12 cellular contexts compared by ENCODE assay signal in the genomic region with DNA sequence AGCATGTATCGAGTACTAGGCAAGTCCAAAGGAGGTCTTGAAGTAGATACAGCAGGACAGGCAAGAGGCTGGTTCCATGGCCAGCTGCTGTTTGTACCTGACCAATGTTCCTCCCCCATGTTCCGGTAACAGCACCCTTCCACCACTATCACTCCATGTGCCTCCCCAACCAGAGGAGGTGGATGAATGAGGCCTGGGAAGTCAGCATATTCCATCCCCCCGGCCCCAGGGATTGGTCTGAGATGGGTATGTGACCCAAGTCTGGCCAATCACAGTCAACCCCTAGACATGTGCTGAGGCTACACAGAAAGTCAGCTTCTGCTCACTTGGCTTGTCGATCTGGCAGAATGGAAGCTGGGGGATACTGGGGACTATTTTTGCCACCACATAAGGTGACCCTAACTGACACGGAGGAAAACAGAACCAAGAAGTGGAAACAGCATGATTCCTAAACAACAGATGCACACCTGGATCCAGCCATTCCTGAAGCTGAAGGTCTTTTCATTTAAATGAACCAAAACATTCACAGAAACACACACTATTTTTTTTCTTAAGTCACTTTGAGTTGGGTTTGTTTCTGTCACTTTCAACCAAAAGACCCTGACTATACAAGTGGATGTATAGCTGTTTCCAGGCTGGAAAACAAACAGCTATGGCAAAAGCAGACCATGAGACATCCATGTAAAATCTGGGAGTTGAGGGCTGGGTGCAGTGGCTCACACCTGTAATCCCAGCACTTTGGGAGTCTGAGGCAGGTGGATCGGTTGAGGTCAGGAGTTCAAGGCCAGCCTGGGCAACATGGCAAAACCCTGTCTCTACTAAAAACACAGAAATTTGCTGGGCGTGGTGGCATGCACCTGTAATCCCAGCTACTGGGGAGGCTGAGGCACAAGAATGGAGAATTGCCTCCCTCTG.
DNase-seq lines count a peak whose midpoint lies in the region; ATAC-seq and TF ChIP-seq lines count a peak whose summit lies in the region.
"Had no signal": no experiment of that assay in that cellular context is flagged by ENCODE, and none has a peak within 500 bp of the region (broad histone marks: within the 10 kb centered on the region; RNA-seq: fewer than 3 reads in every experiment).

No MANE protein-coding gene starts in this region.

- WGBS in right lobe of liver (ENCODE audit: insufficient coverage, low coverage, low lambda C conversion rate, missing lambda C conversion rate) = 87% methylated on average over 4 of the region's 7 CpGs

- POLR2A ChIA-PET in T-cell (lab: Charles Lee) = no interaction called here

- no peak for DNase-seq in stimulated activated naive CD8-positive, alpha-beta T cell treated with anti-CD3 and anti-CD28 coated beads, Interleukin-15, amount 100 ng/mL, for 72 hours
- DNase-seq in activated naive CD8-positive, alpha-beta T cell treated with anti-CD3 and anti-CD28 coated beads, Interleukin-2, amount 50 U/mL, for 24 hours = no peak
- DNase-seq in right lobe of liver (no peak), vagina (ENCODE audit: extremely low spot score in 2 of 2) (no peak), T-cell (no peak), KG1 (lab: John Stamatoyannopoulos, UW) (no peak), globus pallidus (ENCODE audit: low spot score) (no peak)
- DNase-seq: MM.1S; stimulated activated naive CD4-positive, alpha-beta T cell had no signal

- H3K4me3 Mint-ChIP-seq in stimulated activated naive CD8-positive, alpha-beta T cell treated with anti-CD3 and anti-CD28 coated beads, Interleukin-15, Interleukin-2, amounts not matched to agents 100 ng/mL and 50 ng/mL, for 24 hours = peak overlapping the region; percentile 44
- peak overlapping the region in 1 of 2 donors; percentile 14 for H3K4me3 Mint-ChIP-seq in stimulated activated naive CD8-positive, alpha-beta T cell treated with anti-CD3 and anti-CD28 coated beads, Interleukin-15, amount 100 ng/mL, for 72 hours
- H3K4me3 Mint-ChIP-seq in activated naive CD8-positive, alpha-beta T cell treated with anti-CD3 and anti-CD28 coated beads, Interleukin-2, amount 50 U/mL, for 24 hours = peak overlapping the region; percentile 21
- H3K4me3 Mint-ChIP-seq in T-cell = no peak overlapping the region

- CTCF ChIA-PET in T-cell (lab: Charles Lee) = interaction anchor here in 1 of 2 donors (0.7 kb wide), 1 partner anchor 805 kb away, joined by 3 read pairs; no protein-coding TSS in a partner anchor

- no peaks in the 10 kb centered on the region for H3K27me3 ChIP-seq in right lobe of liver
- H3K27me3 ChIP-seq in vagina = no peaks in the 10 kb centered on the region
- H3K27me3 ChIP-seq: BE2C had no signal

- peaks cover 28% of the 10 kb centered on the region for H3K4me1 Mint-ChIP-seq in stimulated activated naive CD8-positive, alpha-beta T cell treated with anti-CD3 and anti-CD28 coated beads, Interleukin-15, Interleukin-2, amounts not matched to agents 100 ng/mL and 50 ng/mL, for 24 hours (ENCODE audit: low read depth)
- peaks cover 22% of the 10 kb centered on the region for H3K4me1 Mint-ChIP-seq in stimulated activated naive CD8-positive, alpha-beta T cell treated with anti-CD3 and anti-CD28 coated beads, Interleukin-15, amount 100 ng/mL, for 72 hours
- peaks cover 33% of the 10 kb centered on the region for H3K4me1 Mint-ChIP-seq in activated naive CD8-positive, alpha-beta T cell treated with anti-CD3 and anti-CD28 coated beads, Interleukin-2, amount 50 U/mL, for 24 hours
- peaks cover 0 to 11% (median 5%) of the 10 kb centered on the region in 3 donors for H3K4me1 Mint-ChIP-seq in T-cell

- H3K27me3 Mint-ChIP-seq in stimulated activated naive CD8-positive, alpha-beta T cell treated with anti-CD3 and anti-CD28 coated beads, Interleukin-15, Interleukin-2, amounts not matched to agents 100 ng/mL and 50 ng/mL, for 24 hours = peaks cover 5% of the 10 kb centered on the region
- H3K27me3 Mint-ChIP-seq in stimulated activated naive CD8-positive, alpha-beta T cell treated with anti-CD3 and anti-CD28 coated beads, Interleukin-15, amount 100 ng/mL, for 72 hours = peaks cover 8% of the 10 kb centered on the region
- H3K27me3 Mint-ChIP-seq in activated naive CD8-positive, alpha-beta T cell treated with anti-CD3 and anti-CD28 coated beads, Interleukin-2, amount 50 U/mL, for 24 hours = peaks cover 4% of the 10 kb centered on the region
- H3K27me3 Mint-ChIP-seq in T-cell = peaks cover 0 to 2% of the 10 kb centered on the region in 2 donors

- peak; percentile 27 for TF ChIP-seq POLR2A in right lobe of liver (IDR thresholded peaks at IDR 0.05)
- no peak for TF ChIP-seq POLR2A in vagina (IDR thresholded peaks at IDR 0.05)

- no peaks in the 10 kb centered on the region for H3K36me3 Mint-ChIP-seq in stimulated activated naive CD8-positive, alpha-beta T cell treated with anti-CD3 and anti-CD28 coated beads, Interleukin-15, Interleukin-2, amounts not matched to agents 100 ng/mL and 50 ng/mL, for 24 hours (ENCODE audit: low read depth)
- no peaks in the 10 kb centered on the region for H3K36me3 Mint-ChIP-seq in activated naive CD8-positive, alpha-beta T cell treated with anti-CD3 and anti-CD28 coated beads, Interleukin-2, amount 50 U/mL, for 24 hours (ENCODE audit: low read depth)
- H3K36me3 Mint-ChIP-seq in T-cell = no peaks in the 10 kb centered on the region

- no peaks in the 10 kb centered on the region for H3K36me3 ChIP-seq in right lobe of liver
- no peaks in the 10 kb centered on the region for H3K36me3 ChIP-seq in vagina
- H3K36me3 ChIP-seq: BE2C had no signal

- H3K9me3 ChIP-seq in right lobe of liver (no peaks in the 10 kb centered on the region), vagina (no peaks in the 10 kb centered on the region)
- H3K9me3 ChIP-seq: BE2C, psoas muscle had no signal

- no peak for TF ChIP-seq CTCF in right lobe of liver (IDR thresholded peaks at IDR 0.05)
- TF ChIP-seq CTCF in vagina (IDR thresholded peaks at IDR 0.05) = no peak

- H3K27ac Mint-ChIP-seq in stimulated activated naive CD8-positive, alpha-beta T cell treated with anti-CD3 and anti-CD28 coated beads, Interleukin-15, Interleukin-2, amounts not matched to agents 100 ng/mL and 50 ng/mL, for 24 hours = peak overlapping the region; percentile 96
- no peak overlapping the region for H3K27ac Mint-ChIP-seq in stimulated activated naive CD8-positive, alpha-beta T cell treated with anti-CD3 and anti-CD28 coated beads, Interleukin-15, amount 100 ng/mL, for 72 hours
- H3K27ac Mint-ChIP-seq in activated naive CD8-positive, alpha-beta T cell treated with anti-CD3 and anti-CD28 coated beads, Interleukin-2, amount 50 U/mL, for 24 hours = peak overlapping the region; percentile 90
- no peak overlapping the region for H3K27ac Mint-ChIP-seq in T-cell

- H3K4me3 ChIP-seq in right lobe of liver (no peak overlapping the region), vagina (no peak overlapping the region)
- H3K4me3 ChIP-seq: psoas muscle had no signal

- no peak for ATAC-seq in stimulated activated naive CD8-positive, alpha-beta T cell treated with anti-CD3 and anti-CD28 coated beads, Interleukin-15, amount 100 ng/mL, for 72 hours
- no peak for ATAC-seq in activated naive CD8-positive, alpha-beta T cell treated with anti-CD3 and anti-CD28 coated beads, Interleukin-2, amount 50 U/mL, for 24 hours
- ATAC-seq in right lobe of liver (no peak), T-cell (replicated peaks in 1 of 4) (no peak)

- H3K4me1 ChIP-seq in right lobe of liver (peaks cover 0 to 13% (median 0%) of the 10 kb centered on the region in 4 donors), vagina (peaks cover 23% of the 10 kb centered on the region)

- H3K9me3 Mint-ChIP-seq in stimulated activated naive CD8-positive, alpha-beta T cell treated with anti-CD3 and anti-CD28 coated beads, Interleukin-15, Interleukin-2, amounts not matched to agents 100 ng/mL and 50 ng/mL, for 24 hours = no peaks in the 10 kb centered on the region
- no peaks in the 10 kb centered on the region for H3K9me3 Mint-ChIP-seq in stimulated activated naive CD8-positive, alpha-beta T cell treated with anti-CD3 and anti-CD28 coated beads, Interleukin-15, amount 100 ng/mL, for 72 hours
- H3K9me3 Mint-ChIP-seq in activated naive CD8-positive, alpha-beta T cell treated with anti-CD3 and anti-CD28 coated beads, Interleukin-2, amount 50 U/mL, for 24 hours = no peaks in the 10 kb centered on the region
- H3K9me3 Mint-ChIP-seq in T-cell = no peaks in the 10 kb centered on the region

- peak overlapping the region in 2 of 3 donors; percentile 33 to 63 for H3K27ac ChIP-seq in right lobe of liver
- H3K27ac ChIP-seq in vagina = peak overlapping the region; percentile 72
- H3K27ac ChIP-seq: psoas muscle had no signal

- intact Hi-C loops in right lobe of liver (cut with DNase I) = no loop called here
- intact Hi-C loops in vagina (cut with DNase I) = no loop called here

Comparison
In these comparisons a context has a peak if more than half of its experiments do, and no peak if none do; other contexts are left out.
1. H3K27ac Mint-ChIP-seq: peak in stimulated activated naive CD8-positive, alpha-beta T cell treated with anti-CD3 and anti-CD28 coated beads, Interleukin-15, Interleukin-2, amounts not matched to agents 100 ng/mL and 50 ng/mL, for 24 hours (single experiment) and activated naive CD8-positive, alpha-beta T cell treated with anti-CD3 and anti-CD28 coated beads, Interleukin-2, amount 50 U/mL, for 24 hours (single experiment); none in stimulated activated naive CD8-positive, alpha-beta T cell treated with anti-CD3 and anti-CD28 coated beads, Interleukin-15, amount 100 ng/mL, for 72 hours (0 of 2) and T-cell (0 of 2).
2. H3K4me3 Mint-ChIP-seq: peak in stimulated activated naive CD8-positive, alpha-beta T cell treated with anti-CD3 and anti-CD28 coated beads, Interleukin-15, Interleukin-2, amounts not matched to agents 100 ng/mL and 50 ng/mL, for 24 hours (single experiment) and activated naive CD8-positive, alpha-beta T cell treated with anti-CD3 and anti-CD28 coated beads, Interleukin-2, amount 50 U/mL, for 24 hours (single experiment); none in T-cell (0 of 3).